In genomic region chr20:51800132-51800721, GRCh38 we compare ENCODE assay signal across 7 cellular contexts. TPM values are rescaled to one million over a fixed set of nuclear protein-coding genes. Genes with fewer than 3 reads are reported as not detected.
DNase-seq lines count a peak whose midpoint lies in the region; ATAC-seq, FAIRE-seq and TF ChIP-seq lines count a peak whose summit lies in the region.

No MANE protein-coding gene starts in this region.

- no peak for ATAC-seq in GM21723 (IDR thresholded peaks at IDR 0.05; ENCODE audit: unreplicated experiment)

- H3K36me3 Mint-ChIP-seq in mesothelial cell of epicardium = no peaks in the 10 kb centered on the region

- peak; percentile 9 for FAIRE-seq in GM18507 (lab: Jason Lieb, UNC)

- H3K4me3 Mint-ChIP-seq in mesothelial cell of epicardium = peak overlapping the region; percentile 89

- TF ChIP-seq CTCF in mesothelial cell of epicardium (IDR thresholded peaks at IDR 0.05; ENCODE audit: unreplicated experiment) = peak; percentile 92

- DNase-seq in GM18507 (ENCODE audit: extremely low spot score, insufficient read length, low read depth) (peak; percentile 33), NCI-H2171 treated with DMSO at 0.1 percent for 48 hours (lab: John Stamatoyannopoulos, UW) (peak; percentile 91), ecto neural progenitor cell (ENCODE audit: low spot score) (peak; percentile 96), mesothelial cell of epicardium (ENCODE audit: low spot score in 2 of 2, unreplicated experiment in 2 of 2) (peak; percentile 77 to 95)
- peak; percentile 30 to 32 for DNase-seq in activated CD4-positive, alpha-beta T cell treated with anti-CD3 and anti-CD28 coated beads, Interleukin-2, amount 50 U/mL, for 4 hours
- peak; percentile 16 to 20 for DNase-seq in stimulated activated CD8-positive, alpha-beta memory T cell treated with anti-CD3 and anti-CD28 coated beads, Interleukin-4, amount 100 ng/mL, for 1 hour (ENCODE audit: low read depth in 2 of 2, low spot score in 1 of 2)

- H3K27ac Mint-ChIP-seq in mesothelial cell of epicardium = peak overlapping the region; percentile 47

- no peaks in the 10 kb centered on the region for H3K27me3 Mint-ChIP-seq in mesothelial cell of epicardium (ENCODE audit: low read depth)

- H3K4me1 Mint-ChIP-seq in mesothelial cell of epicardium = peaks cover 54% of the 10 kb centered on the region

- no peaks in the 10 kb centered on the region for H3K9me3 Mint-ChIP-seq in mesothelial cell of epicardium

RNA-seq across cellular contexts. Expression of gene SALL4, which starts 2.1 kb away (rescaled TPM):
- 14.8 to 20.5 TPM (median 18.9 TPM) in 3 replicates for total RNA-seq in mesothelial cell of epicardium

RNA-seq across cellular contexts. Expression of gene ATP9A, which starts 32.0 kb away (rescaled TPM):
- 77.1 to 80.0 TPM (median 79.1 TPM) in 3 replicates for total RNA-seq in mesothelial cell of epicardium

Comparison
In these comparisons a context has a peak if more than half of its experiments do, and no peak if none do; other contexts are left out.
1. DNase-seq: peak in every context shown above with its lines; median percentile 96 in ecto neural progenitor cell; 91 in NCI-H2171 treated with DMSO at 0.1 percent for 48 hours; 86 in mesothelial cell of epicardium; 33 in GM18507; 31 in activated CD4-positive, alpha-beta T cell treated with anti-CD3 and anti-CD28 coated beads, Interleukin-2, amount 50 U/mL, for 4 hours; 18 in stimulated activated CD8-positive, alpha-beta memory T cell treated with anti-CD3 and anti-CD28 coated beads, Interleukin-4, amount 100 ng/mL, for 1 hour.